ENCODE assay signal across 19 cellular contexts in the genomic region with DNA sequence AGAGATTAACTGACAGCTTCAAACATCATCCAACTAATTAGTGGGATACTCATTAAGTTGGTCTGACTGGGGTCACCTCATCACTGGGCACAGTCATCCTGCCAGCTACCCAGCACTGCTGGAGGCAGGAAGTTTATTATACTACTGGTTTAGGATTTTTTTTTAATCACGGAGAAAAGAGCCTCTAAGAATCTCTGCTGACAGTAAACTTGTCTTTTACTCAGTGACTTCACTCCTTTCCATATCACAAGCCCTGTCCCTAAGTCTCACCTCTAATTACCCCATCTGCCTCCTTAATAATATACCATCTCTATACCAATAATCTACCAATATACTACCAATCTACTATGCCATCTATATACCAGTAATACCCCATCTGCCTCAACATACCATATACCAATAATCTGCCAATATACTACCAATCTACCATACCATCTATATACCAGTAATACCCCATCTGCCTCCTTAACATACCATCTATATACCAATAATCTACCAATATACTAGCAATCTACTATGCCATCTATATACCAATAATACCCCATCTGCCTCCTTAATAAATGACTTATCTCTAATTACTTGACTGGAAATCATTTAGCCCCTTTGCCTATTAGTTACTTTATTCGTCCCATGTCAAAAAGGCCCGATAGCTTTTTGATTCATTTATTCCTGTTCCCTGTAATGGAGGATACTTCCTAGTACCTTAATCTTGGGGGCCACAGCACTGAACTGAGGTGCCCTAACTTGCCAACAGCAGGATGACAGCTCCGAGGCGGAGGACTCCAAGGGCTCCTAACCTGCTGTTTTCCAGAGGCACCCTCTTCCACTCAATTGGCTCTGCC. TPM values are rescaled to one million over a fixed set of nuclear protein-coding genes. Genes with fewer than 3 reads are reported as not detected.
A peak's percentile ranks its signal among the peaks of the same experiment; 100 is the strongest.
DNase-seq lines count a peak whose midpoint lies in the region; ATAC-seq, FAIRE-seq and TF ChIP-seq lines count a peak whose summit lies in the region.
"Had no signal": no experiment of that assay in that cellular context is flagged by ENCODE, and none has a peak within 500 bp of the region (broad histone marks: within the 10 kb centered on the region; RNA-seq: fewer than 3 reads in every experiment).

No MANE protein-coding gene starts in this region.

- peak; percentile 69 for FAIRE-seq in HTR-8/SVneo (lab: Jason Lieb, UNC)

- ATAC-seq in natural killer cell treated with Interleukin-12 subunit alpha and Interleukin-12 subunit beta and Interleukin-15 and Interleukin-18, amount 100 ng/mL, for 72 hours: no peak
- ATAC-seq in GM21515 (IDR thresholded peaks at IDR 0.05; ENCODE audit: unreplicated experiment): no peak
- ATAC-seq: stimulated activated naive CD8-positive, alpha-beta T cell treated with anti-CD3 and anti-CD28 coated beads, Interleukin-15, Interleukin-2, amounts not matched to agents 100 U/mL and 50 U/mL, for 24 hours had no signal

- no peaks in the 10 kb centered on the region for H3K27me3 ChIP-seq in CD4-positive, alpha-beta memory T cell (ENCODE audit: insufficient read depth, low read length)
- H3K27me3 ChIP-seq: ovary had no signal

- H3K4me1 ChIP-seq in CD4-positive, alpha-beta memory T cell (ENCODE audit: insufficient read depth, low read length): peaks cover 55% of the 10 kb centered on the region

- H3K27ac ChIP-seq in CD4-positive, alpha-beta memory T cell (ENCODE audit: low read depth, low read length): no peak overlapping the region
- H3K27ac ChIP-seq: ovary had no signal

- no peaks in the 10 kb centered on the region for H3K27me3 Mint-ChIP-seq in CD4-positive, alpha-beta memory T cell
- H3K27me3 Mint-ChIP-seq in natural killer cell treated with Interleukin-12 subunit alpha and Interleukin-12 subunit beta and Interleukin-15 and Interleukin-18, amount 100 ng/mL, for 72 hours: no peaks in the 10 kb centered on the region
- no peaks in the 10 kb centered on the region for H3K27me3 Mint-ChIP-seq in mesothelial cell of epicardium (ENCODE audit: low read depth)
- H3K27me3 Mint-ChIP-seq: activated CD4-positive, alpha-beta T cell treated with anti-CD3 and anti-CD28 coated beads, Interleukin-2, amount 10 ng/mL, durations not matched to agents 24 days and 14 days had no signal

- H3K36me3 Mint-ChIP-seq in CD4-positive, alpha-beta memory T cell: peaks cover 71 to 87% of the 10 kb centered on the region in 2 donors
- H3K36me3 Mint-ChIP-seq in natural killer cell treated with Interleukin-12 subunit alpha and Interleukin-12 subunit beta and Interleukin-15 and Interleukin-18, amount 100 ng/mL, for 72 hours: peaks cover 49% of the 10 kb centered on the region
- H3K36me3 Mint-ChIP-seq in mesothelial cell of epicardium: peaks cover 44% of the 10 kb centered on the region

- intact Hi-C loops in CD4-positive, alpha-beta memory T cell (cut with micrococcal nuclease): no loop called here

- peak overlapping the region in 5 of 8 donors; percentile 0 to 33 (median 11) for H3K4me3 Mint-ChIP-seq in CD4-positive, alpha-beta memory T cell
- peak overlapping the region; percentile 3 for H3K4me3 Mint-ChIP-seq in natural killer cell treated with Interleukin-12 subunit alpha and Interleukin-12 subunit beta and Interleukin-15 and Interleukin-18, amount 100 ng/mL, for 72 hours
- no peak overlapping the region for H3K4me3 Mint-ChIP-seq in mesothelial cell of epicardium
- H3K4me3 Mint-ChIP-seq: activated CD4-positive, alpha-beta T cell treated with anti-CD3 and anti-CD28 coated beads, Interleukin-2, amount 10 ng/mL, durations not matched to agents 24 days and 14 days had no signal

- H3K27ac Mint-ChIP-seq in CD4-positive, alpha-beta memory T cell: peak overlapping the region in 6 of 7 donors; percentile 26 to 44 (median 36)
- peak overlapping the region; percentile 6 to 12 for H3K27ac Mint-ChIP-seq in natural killer cell treated with Interleukin-12 subunit alpha and Interleukin-12 subunit beta and Interleukin-15 and Interleukin-18, amount 100 ng/mL, for 72 hours
- no peak overlapping the region for H3K27ac Mint-ChIP-seq in mesothelial cell of epicardium
- H3K27ac Mint-ChIP-seq: activated CD4-positive, alpha-beta T cell treated with anti-CD3 and anti-CD28 coated beads, Interleukin-2, amount 10 ng/mL, durations not matched to agents 24 days and 14 days had no signal

- no peak for TF ChIP-seq CTCF in astrocyte of the spinal cord (IDR thresholded peaks at IDR 0.05; ENCODE audit: low read depth, low read length)
- no peak for TF ChIP-seq CTCF in mesothelial cell of epicardium (IDR thresholded peaks at IDR 0.05; ENCODE audit: unreplicated experiment)

- in situ Hi-C loops in astrocyte of the spinal cord (cut with HindIII; ENCODE audit: low sequenced_read_pairs): no loop called here

- peaks cover 48 to 69% (median 57%) of the 10 kb centered on the region in 4 donors for H3K4me1 Mint-ChIP-seq in CD4-positive, alpha-beta memory T cell
- H3K4me1 Mint-ChIP-seq in natural killer cell treated with Interleukin-12 subunit alpha and Interleukin-12 subunit beta and Interleukin-15 and Interleukin-18, amount 100 ng/mL, for 72 hours (ENCODE audit: low read depth in 2 of 2): peaks cover 41 to 65% of the 10 kb centered on the region in 2 donors
- H3K4me1 Mint-ChIP-seq in mesothelial cell of epicardium: peaks cover 31% of the 10 kb centered on the region

- no peak overlapping the region for H3K4me3 ChIP-seq in CD4-positive, alpha-beta memory T cell (ENCODE audit: low read length in 2 of 2)
- H3K4me3 ChIP-seq in astrocyte of the spinal cord (ENCODE audit: low read depth, low read length): peak overlapping the region; percentile 19
- H3K4me3 ChIP-seq: ovary had no signal

- no peaks in the 10 kb centered on the region for H3K9me3 ChIP-seq in CD4-positive, alpha-beta memory T cell (ENCODE audit: control insufficient read depth in 1 of 2, low read length in 2 of 2)
- H3K9me3 ChIP-seq: ovary had no signal

- CTCF ChIA-PET in CD4-positive, alpha-beta memory T cell (lab: Charles Lee; ENCODE audit: partially characterized antibody): interaction anchor here (1.9 kb wide), 1 partner anchor 160 kb away, joined by 4 read pairs; no protein-coding TSS in a partner anchor

- POLR2A ChIA-PET in CD4-positive, alpha-beta memory T cell (lab: Charles Lee; ENCODE audit: partially characterized antibody): no interaction called here

- H3K9me3 Mint-ChIP-seq in CD4-positive, alpha-beta memory T cell: peaks cover 0 to 1% (median 0%) of the 10 kb centered on the region in 8 donors
- H3K9me3 Mint-ChIP-seq in natural killer cell treated with Interleukin-12 subunit alpha and Interleukin-12 subunit beta and Interleukin-15 and Interleukin-18, amount 100 ng/mL, for 72 hours: no peaks in the 10 kb centered on the region
- H3K9me3 Mint-ChIP-seq in mesothelial cell of epicardium: no peaks in the 10 kb centered on the region
- H3K9me3 Mint-ChIP-seq: activated CD4-positive, alpha-beta T cell treated with anti-CD3 and anti-CD28 coated beads, Interleukin-2, amount 10 ng/mL, durations not matched to agents 24 days and 14 days had no signal

- peaks cover 75% of the 10 kb centered on the region for H3K36me3 ChIP-seq in CD4-positive, alpha-beta memory T cell (ENCODE audit: insufficient read depth, low read length)
- H3K36me3 ChIP-seq: ovary had no signal

- no peak for DNase-seq in CD4-positive, alpha-beta memory T cell
- DNase-seq in HTR-8/SVneo (ENCODE audit: insufficient read length, low spot score): no peak
- no peak for DNase-seq in astrocyte of the spinal cord (ENCODE audit: low read depth, low spot score)
- DNase-seq in natural killer cell treated with Interleukin-12 subunit alpha and Interleukin-12 subunit beta and Interleukin-15 and Interleukin-18, amount 100 ng/mL, for 72 hours (ENCODE audit: low spot score): no peak
- DNase-seq in AG08396 (ENCODE audit: low spot score): no peak
- no peak for DNase-seq in mesothelial cell of epicardium (ENCODE audit: low spot score in 2 of 2, unreplicated experiment in 2 of 2)
- DNase-seq: activated CD4-positive, alpha-beta T cell treated with anti-CD3 and anti-CD28 coated beads, Interleukin-2, amount 10 ng/mL, durations not matched to agents 24 days and 14 days; activated gamma-delta T cell; C1 segment of cervical spinal cord; cerebellar nuclear complex; MV-4-11; ovary; stimulated activated naive CD8-positive, alpha-beta T cell treated with anti-CD3 and anti-CD28 coated beads, Interleukin-15, Interleukin-2, amounts not matched to agents 100 U/mL and 50 U/mL, for 24 hours had no signal

RNA-seq across cellular contexts. Expression of a gene that starts 5.0 kb away (rescaled TPM):
- total RNA-seq in CD4-positive, alpha-beta memory T cell: 10 to 100 TPM; 77.2 to 84.5 TPM
- 100 to 1,000 TPM in 1 of 2 donors, 10 to 100 TPM in 1; 76.9 to 102 TPM for polyA plus RNA-seq in CD4-positive, alpha-beta memory T cell
- total RNA-seq in natural killer cell treated with Interleukin-12 subunit alpha and Interleukin-12 subunit beta and Interleukin-15 and Interleukin-18, amount 100 ng/mL, for 72 hours: 10 to 100 TPM; 62.2 to 72.3 TPM
- total RNA-seq in mesothelial cell of epicardium: 46.7 to 52.7 TPM (median 47.8 TPM) in 3 replicates

RNA-seq across cellular contexts. Expression of a gene that starts 7.9 kb away (rescaled TPM):
- not detected for total RNA-seq in CD4-positive, alpha-beta memory T cell
- polyA plus RNA-seq in CD4-positive, alpha-beta memory T cell: not detected
- total RNA-seq in natural killer cell treated with Interleukin-12 subunit alpha and Interleukin-12 subunit beta and Interleukin-15 and Interleukin-18, amount 100 ng/mL, for 72 hours: not detected
- total RNA-seq in mesothelial cell of epicardium: not detected in 3 replicates
- total RNA-seq: activated CD4-positive, alpha-beta T cell treated with anti-CD3 and anti-CD28 coated beads, Interleukin-2, amount 10 ng/mL, durations not matched to agents 24 days and 14 days; Daoy; glomerular endothelial cell; H4; HT1080; lung microvascular endothelial cell had no signal

RNA-seq across cellular contexts. Expression of a gene that starts 15.5 kb away (rescaled TPM):
- 10 to 100 TPM; 47.0 to 53.5 TPM for total RNA-seq in CD4-positive, alpha-beta memory T cell
- polyA plus RNA-seq in CD4-positive, alpha-beta memory T cell: 10 to 100 TPM; 35.7 to 54.7 TPM
- total RNA-seq in natural killer cell treated with Interleukin-12 subunit alpha and Interleukin-12 subunit beta and Interleukin-15 and Interleukin-18, amount 100 ng/mL, for 72 hours: 10 to 100 TPM; 82.8 to 89.0 TPM
- total RNA-seq in mesothelial cell of epicardium: 44.9 to 45.5 TPM (median 45.2 TPM) in 3 replicates

RNA-seq across cellular contexts. Expression of a gene that starts 20.1 kb away (rescaled TPM):
- 10 to 100 TPM; 34.8 to 37.3 TPM for total RNA-seq in CD4-positive, alpha-beta memory T cell
- polyA plus RNA-seq in CD4-positive, alpha-beta memory T cell: 1 to 10 TPM in 1 of 2 donors, under 1 TPM in 1; 0.76 to 3.4 TPM
- total RNA-seq in natural killer cell treated with Interleukin-12 subunit alpha and Interleukin-12 subunit beta and Interleukin-15 and Interleukin-18, amount 100 ng/mL, for 72 hours: 10 to 100 TPM; 19.2 to 32.8 TPM
- total RNA-seq in mesothelial cell of epicardium: 65.3 to 67.7 TPM (median 65.3 TPM) in 3 replicates

RNA-seq across cellular contexts. Expression of a gene that starts 46.1 kb away (rescaled TPM):
- total RNA-seq in CD4-positive, alpha-beta memory T cell: 10 to 100 TPM; 77.6 to 93.3 TPM
- polyA plus RNA-seq in CD4-positive, alpha-beta memory T cell: 10 to 100 TPM; 72.6 to 88.0 TPM
- total RNA-seq in natural killer cell treated with Interleukin-12 subunit alpha and Interleukin-12 subunit beta and Interleukin-15 and Interleukin-18, amount 100 ng/mL, for 72 hours: 100 to 1,000 TPM in 1 of 2 donors, 10 to 100 TPM in 1; 89.1 to 106 TPM
- total RNA-seq in mesothelial cell of epicardium: 106 to 112 TPM (median 108 TPM) in 3 replicates
